Comparison of ENCODE assay signal across 8 cellular contexts in the genomic region with DNA sequence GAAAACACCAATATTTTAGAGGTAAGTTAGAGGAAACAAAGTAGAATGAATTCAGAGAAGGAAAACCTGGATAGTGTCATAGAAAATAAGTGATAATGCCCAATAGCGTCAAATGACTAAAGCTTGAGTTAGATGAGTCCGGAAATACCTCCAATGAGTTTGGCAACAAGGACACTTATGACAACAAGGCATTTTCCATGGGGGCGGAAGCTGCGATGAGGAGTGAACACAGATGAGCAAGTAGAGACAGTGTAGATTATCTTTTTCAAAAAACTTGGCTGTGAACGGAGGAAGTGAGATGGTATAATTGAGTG. TPM values are rescaled to one million over a fixed set of nuclear protein-coding genes. Genes with fewer than 3 reads are reported as not detected.
DNase-seq lines count a peak whose midpoint lies in the region; ATAC-seq, FAIRE-seq and TF ChIP-seq lines count a peak whose summit lies in the region.

No MANE protein-coding gene starts in this region.

- FAIRE-seq in K562 (lab: Jason Lieb, UNC): peak; percentile 32

- H3K27ac ChIP-seq in 22Rv1: peak overlapping the region; percentile 74; the same call in 1 of the 2 replicates
- peak overlapping the region; percentile 77 for H3K27ac ChIP-seq in K562 (ENCODE audit: extremely low read depth, low read depth, low read length)
- no peak overlapping the region for H3K27ac ChIP-seq in mesodermal cell (ENCODE audit: low read depth, low read length, severe bottlenecking)

- H3K27me3 ChIP-seq in K562 (ENCODE audit: control insufficient read depth in 2 of 2, insufficient read depth in 2 of 2, low read length in 2 of 2): peaks cover 0 to 4% of the 10 kb centered on the region in 2 experiments; a peak in 1 of 5 replicates

- no peak for DNase-seq in HFF-Myc (ENCODE audit: extremely low read depth, low read depth)
- DNase-seq in K562 (ENCODE audit: extremely low read depth in 1 of 4, low spot score in 3 of 4): no peak
- DNase-seq in kidney tubule cell (ENCODE audit: low spot score): no peak
- DNase-seq in activated effector memory CD4-positive, alpha-beta T cell treated with Interleukin-2 at 50 U/mL for 16 hours: no peak
- DNase-seq in DMS114 treated with DMSO at 0.1 percent for 48 hours (lab: John Stamatoyannopoulos, UW; ENCODE audit: unreplicated experiment): no peak

- intact Hi-C loops in K562 (cut with micrococcal nuclease): no loop called here

- no peak for TF ChIP-seq POLR2A in K562 (conservative IDR thresholded peaks at IDR 0.05)

- peak overlapping the region; percentile 91 for H3K4me3 ChIP-seq in HFF-Myc (replicated peaks; ENCODE audit: low read depth, low read length)
- H3K4me3 ChIP-seq in K562: peak overlapping the region; percentile 86; the same call in 1 of the 2 replicates
- peak overlapping the region; percentile 88 for H3K4me3 ChIP-seq in mesodermal cell (ENCODE audit: extremely low read depth, insufficient read depth, low read length, poor library complexity, severe bottlenecking)

- TF ChIP-seq RAD21 in K562 (CRISPR knock-in tag; conservative IDR thresholded peaks at IDR 0.05 in 1 of 2, IDR thresholded peaks at IDR 0.05 in 1 of 2): no peak

- peaks cover 45% of the 10 kb centered on the region for H3K79me2 ChIP-seq in K562 (ENCODE audit: control insufficient read depth, insufficient read depth, low read length)

- H3K36me3 ChIP-seq in K562 (ENCODE audit: control insufficient read depth, insufficient read depth, low read length) (no peaks in the 10 kb centered on the region), mesodermal cell (ENCODE audit: control insufficient read depth, insufficient read depth, low read length) (peaks cover 3% of the 10 kb centered on the region)

- POLR2A ChIA-PET in K562 (lab: Yijun Ruan, JAX): interaction anchor here (0.7 to 1.1 kb wide), 4 partner anchors 8 to 45 kb away, joined by 3 to 6 read pairs (median 3); no protein-coding TSS in a partner anchor

- H3K9me1 ChIP-seq in K562 (ENCODE audit: control insufficient read depth, insufficient read depth, low read length): no peaks in the 10 kb centered on the region

- H3K9me3 ChIP-seq in K562 (replicated peaks; ENCODE audit: control insufficient read depth, insufficient read depth, low read depth, low read length): no peaks in the 10 kb centered on the region
- peaks cover 4% of the 10 kb centered on the region for H3K9me3 ChIP-seq in mesodermal cell (ENCODE audit: control insufficient read depth, low read length)

- in situ Hi-C loops in K562 (cut with MboI): no loop called here

- peak overlapping the region in 1 of 2 experiments; percentile 76; a peak in 1 of 4 replicates for H3K9ac ChIP-seq in K562 (ENCODE audit: insufficient read depth in 1 of 2, low read depth in 2 of 2, low read length in 2 of 2)

- 49% methylated on average over 5 of the region's 5 CpGs for WGBS in K562 (ENCODE audit: insufficient coverage, low coverage, missing lambda C conversion rate)
- 96 to 98% methylated on average over 5 of the region's 5 CpGs for WGBS in mesodermal cell (ENCODE audit: insufficient coverage in 2 of 2), 2 experiments

- peak overlapping the region; percentile 100 for H2AFZ ChIP-seq in K562 (ENCODE audit: low read depth, low read length)

- no peaks in the 10 kb centered on the region for H4K20me1 ChIP-seq in K562 (replicated peaks; ENCODE audit: control insufficient read depth, insufficient read depth, low read length)

- CTCF ChIA-PET in K562 (lab: Yijun Ruan, JAX; ENCODE audit: low intra/inter-chr PET ratio): no interaction called here

- no TSS peak for BruUV-seq in K562 (replicated peaks; lab: Mats Ljungman, UMichigan)

- H3K4me1 ChIP-seq in K562 (replicated peaks in 1 of 2; ENCODE audit: control insufficient read depth in 2 of 2, insufficient read depth in 2 of 2, low read length in 2 of 2) (peaks cover 4 to 12% of the 10 kb centered on the region in 2 experiments; a peak in 2 of 5 replicates), mesodermal cell (ENCODE audit: control insufficient read depth, insufficient read depth, low read length, poor library complexity, severe bottlenecking) (no peaks in the 10 kb centered on the region)

- ATAC-seq in K562 (peak; percentile 5; the same call in 2 of the 3 replicates), GM18870 (IDR thresholded peaks at IDR 0.05; ENCODE audit: unreplicated experiment) (no peak)

- TF ChIP-seq CTCF in 22Rv1 (IDR thresholded peaks at IDR 0.05) (no peak), HFF-Myc (IDR thresholded peaks at IDR 0.05; ENCODE audit: low read depth, low read length, missing control alignments) (no peak), K562 (IDR thresholded peaks at IDR 0.05 in 2 of 3, conservative IDR thresholded peaks at IDR 0.05 in 1 of 3; ENCODE audit: insufficient read depth in 2 of 3, low read depth in 1 of 3, low read length in 3 of 3) (no peak)

- TF ChIP-seq EP300 in K562 (IDR thresholded peaks at IDR 0.05; ENCODE audit: low read length): no peak

- H3K4me2 ChIP-seq in K562 (ENCODE audit: insufficient read depth, low read length): peak overlapping the region; percentile 76

TF ChIP-seq in K562, 482 proteins besides CTCF, POLR2A, EP300 and RAD21 (continues in another document):
- TF ChIP-seq HDAC2 (IDR thresholded peaks at IDR 0.05) (no peak), FOXK1 (CRISPR knock-in tag; IDR thresholded peaks at IDR 0.05; ENCODE audit: borderline replicate concordance) (no peak), CHCHD3 (CRISPR knock-in tag; IDR thresholded peaks at IDR 0.05) (no peak), CHD2 (IDR thresholded peaks at IDR 0.05; ENCODE audit: low read depth, low read length) (no peak), TAL1 (IDR thresholded peaks at IDR 0.05) (no peak), KLF16 (IDR thresholded peaks at IDR 0.05) (no peak), FOXJ2 (tag; IDR thresholded peaks at IDR 0.05) (no peak)
- TF ChIP-seq, protein P1, sequence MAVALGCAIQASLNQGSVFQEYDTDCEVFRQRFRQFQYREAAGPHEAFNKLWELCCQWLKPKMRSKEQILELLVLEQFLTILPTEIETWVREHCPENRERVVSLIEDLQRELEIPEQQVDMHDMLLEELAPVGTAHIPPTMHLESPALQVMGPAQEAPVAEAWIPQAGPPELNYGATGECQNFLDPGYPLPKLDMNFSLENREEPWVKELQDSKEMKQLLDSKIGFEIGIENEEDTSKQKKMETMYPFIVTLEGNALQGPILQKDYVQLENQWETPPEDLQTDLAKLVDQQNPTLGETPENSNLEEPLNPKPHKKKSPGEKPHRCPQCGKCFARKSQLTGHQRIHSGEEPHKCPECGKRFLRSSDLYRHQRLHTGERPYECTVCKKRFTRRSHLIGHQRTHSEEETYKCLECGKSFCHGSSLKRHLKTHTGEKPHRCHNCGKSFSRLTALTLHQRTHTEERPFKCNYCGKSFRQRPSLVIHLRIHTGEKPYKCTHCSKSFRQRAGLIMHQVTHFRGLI (CRISPR knock-in tag; IDR thresholded peaks at IDR 0.05): no peak
- TF ChIP-seq, protein P2, sequence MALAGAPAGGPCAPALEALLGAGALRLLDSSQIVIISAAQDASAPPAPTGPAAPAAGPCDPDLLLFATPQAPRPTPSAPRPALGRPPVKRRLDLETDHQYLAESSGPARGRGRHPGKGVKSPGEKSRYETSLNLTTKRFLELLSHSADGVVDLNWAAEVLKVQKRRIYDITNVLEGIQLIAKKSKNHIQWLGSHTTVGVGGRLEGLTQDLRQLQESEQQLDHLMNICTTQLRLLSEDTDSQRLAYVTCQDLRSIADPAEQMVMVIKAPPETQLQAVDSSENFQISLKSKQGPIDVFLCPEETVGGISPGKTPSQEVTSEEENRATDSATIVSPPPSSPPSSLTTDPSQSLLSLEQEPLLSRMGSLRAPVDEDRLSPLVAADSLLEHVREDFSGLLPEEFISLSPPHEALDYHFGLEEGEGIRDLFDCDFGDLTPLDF (CRISPR knock-in tag; IDR thresholded peaks at IDR 0.05): 0 out of 2 replicates have a peak, but pooled peaks have one; percentile 15
- TF ChIP-seq, protein P3, sequence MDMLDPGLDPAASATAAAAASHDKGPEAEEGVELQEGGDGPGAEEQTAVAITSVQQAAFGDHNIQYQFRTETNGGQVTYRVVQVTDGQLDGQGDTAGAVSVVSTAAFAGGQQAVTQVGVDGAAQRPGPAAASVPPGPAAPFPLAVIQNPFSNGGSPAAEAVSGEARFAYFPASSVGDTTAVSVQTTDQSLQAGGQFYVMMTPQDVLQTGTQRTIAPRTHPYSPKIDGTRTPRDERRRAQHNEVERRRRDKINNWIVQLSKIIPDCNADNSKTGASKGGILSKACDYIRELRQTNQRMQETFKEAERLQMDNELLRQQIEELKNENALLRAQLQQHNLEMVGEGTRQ (CRISPR knock-in tag; IDR thresholded peaks at IDR 0.05): no peak

RNA-seq across cellular contexts. Expression of a gene that starts 0.4 kb away (rescaled TPM):
- total RNA-seq in K562 (2011; cell fraction: chromatin; rRNA removed; ENCODE audit: low replicate concordance): 9.2 and 31.2 TPM in 2 replicates
- 5.7 and 8.3 TPM in 2 replicates for total RNA-seq in K562 (2011; cell fraction: nucleolus; rRNA removed)
- total RNA-seq in K562 (2011; cell fraction: nucleoplasm; rRNA removed): 10.9 and 15.3 TPM in 2 replicates
- total RNA-seq in K562 (2014; rRNA removed): 10.9 and 12.9 TPM in 2 replicates
- 15.4 and 15.9 TPM in 2 replicates for total RNA-seq in K562 (2014; rRNA removed; fragmentation: Illumina TruSeq; extraction: Trizol)
- 14.0 and 14.7 TPM in 2 replicates for total RNA-seq in K562 (2015; rRNA removed; fragmentation: Illumina TruSeq; extraction: Trizol)
- total RNA-seq in K562 (2021): 8.9 and 9.3 TPM in 2 replicates
- polyA plus RNA-seq in K562 (2011; rRNA removed): 10.7 and 12.6 TPM in 2 replicates
- polyA plus RNA-seq in K562 (2011; cell fraction: cytosol; rRNA removed): 3.3 and 7.6 TPM in 2 replicates
- polyA plus RNA-seq in K562 (2011; cell fraction: nucleus; rRNA removed): 10.1 and 10.9 TPM in 2 replicates
- polyA plus RNA-seq in K562 (2012): 8.2 and 9.1 TPM in 2 replicates
- polyA plus RNA-seq in K562 (2014; fragmentation: Illumina TruSeq; extraction: Trizol): 11.4 and 13.8 TPM in 2 replicates
- 10 to 100 TPM in 1 of 2 experiments, 1 to 10 TPM in 1; 9.1 to 17.8 TPM for polyA plus RNA-seq in K562 (2014; fragmentation: Nextera tagmentation; extraction: Ambion mirVana)
- polyA plus RNA-seq in K562 (2014; rRNA removed): 9.5 and 11.3 TPM in 2 replicates
- polyA minus RNA-seq in K562 (2011; rRNA and poly(A)+ RNA removed): 28.8 and 35.1 TPM in 2 replicates
- polyA minus RNA-seq in K562 (2011; cell fraction: cytosol; rRNA and poly(A)+ RNA removed): 6.2 and 7.6 TPM in 2 replicates
- 12.1 and 20.0 TPM in 2 replicates for polyA minus RNA-seq in K562 (2011; cell fraction: nucleus; rRNA and poly(A)+ RNA removed)
- polyA plus RNA-seq in mesodermal cell (2013, experiment 1 of 2): 13.5 TPM
- 14.2 TPM for polyA plus RNA-seq in mesodermal cell (2013, experiment 2 of 2)
